In the genomic region with DNA sequence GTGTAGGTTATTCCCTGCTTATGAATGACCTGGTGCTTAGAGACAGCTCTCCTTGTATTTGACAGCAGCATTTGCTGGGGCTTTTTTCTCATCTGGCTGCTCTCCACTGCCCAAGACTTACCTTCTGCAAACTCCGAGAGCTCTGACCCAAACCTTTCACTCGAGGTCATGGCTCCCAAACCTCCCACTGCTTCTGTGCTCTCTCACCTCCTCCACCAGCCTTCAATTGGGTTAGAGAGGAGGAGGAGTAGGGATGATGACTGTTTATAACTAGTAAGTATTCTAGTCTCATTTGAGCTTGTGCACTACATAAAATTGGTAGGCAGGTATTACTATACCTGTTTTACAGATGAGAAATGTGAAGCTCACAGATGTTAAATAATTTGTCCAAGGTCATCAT, we compare ENCODE assay signal across 15 cellular contexts. TPM values are rescaled to one million over a fixed set of nuclear protein-coding genes. Genes with fewer than 3 reads are reported as not detected.
DNase-seq lines count a peak whose midpoint lies in the region; ATAC-seq and TF ChIP-seq lines count a peak whose summit lies in the region.
"Had no signal": no experiment of that assay in that cellular context is flagged by ENCODE, and none has a peak within 500 bp of the region (broad histone marks: within the 10 kb centered on the region; RNA-seq: fewer than 3 reads in every experiment).

No MANE protein-coding gene starts in this region.

- TF ChIP-seq EP300 in esophagus muscularis mucosa (IDR thresholded peaks at IDR 0.05) = no peak
- no peak for TF ChIP-seq EP300 in upper lobe of left lung (IDR thresholded peaks at IDR 0.05)

- H3K4me3 ChIP-seq in esophagus muscularis mucosa (no peak overlapping the region), upper lobe of left lung (no peak overlapping the region), spleen (no peak overlapping the region)
- H3K4me3 ChIP-seq: BLaER1 had no signal

- 69% methylated on average over 2 of the region's 2 CpGs for WGBS in esophagus muscularis mucosa
- WGBS in upper lobe of left lung, 2 donors = 75 to 91% methylated on average over 2 of the region's 2 CpGs
- 66 to 86% (median 81%) methylated on average over 2 of the region's 2 CpGs for WGBS in spleen, 5 donors

- DNase-seq in activated T-cell treated with anti-CD3 and anti-CD28 coated beads, Interleukin-2, amount 50 U/mL, for 72 hours = no peak
- DNase-seq in activated T-cell treated with anti-CD3 and anti-CD28 coated beads, Interleukin-2, amount 50 U/mL, for 48 hours = no peak
- DNase-seq in nephron progenitor cell = no peak
- no peak for DNase-seq in esophagus muscularis mucosa (ENCODE audit: extremely low spot score)
- DNase-seq in upper lobe of left lung = no peak
- DNase-seq in spleen = no peak
- DNase-seq: CD8-positive, alpha-beta T cell; HCEC 1CT; NCI-H187; NCI-H446 treated with DMSO at 0.1 percent for 48 hours; NCI-H748 treated with DMSO at 0.1 percent for 48 hours had no signal

- TF ChIP-seq POLR2A in esophagus muscularis mucosa (IDR thresholded peaks at IDR 0.05; ENCODE audit: low read depth) = no peak
- no peak for TF ChIP-seq POLR2A in upper lobe of left lung (IDR thresholded peaks at IDR 0.05)
- no peak for TF ChIP-seq POLR2A in spleen (IDR thresholded peaks at IDR 0.05)

- ATAC-seq in activated T-cell treated with anti-CD3 and anti-CD28 coated beads, Interleukin-2, amount 50 U/mL, for 72 hours (replicated peaks in 1 of 2) = peak in 1 of 2 donors; percentile 25
- ATAC-seq in upper lobe of left lung (ENCODE audit: low FRiP score in 2 of 2) (no peak), GM18907 (IDR thresholded peaks at IDR 0.05; ENCODE audit: unreplicated experiment) (no peak)
- ATAC-seq: CD8-positive, alpha-beta T cell; Right ventricle myocardium inferior had no signal

- H3K36me3 ChIP-seq in esophagus muscularis mucosa = no peaks in the 10 kb centered on the region
- no peaks in the 10 kb centered on the region for H3K36me3 ChIP-seq in upper lobe of left lung
- no peaks in the 10 kb centered on the region for H3K36me3 ChIP-seq in spleen
- H3K36me3 ChIP-seq: BLaER1 had no signal

- H3K4me1 ChIP-seq in esophagus muscularis mucosa (peaks cover 16 to 89% (median 86%) of the 10 kb centered on the region in 4 donors), upper lobe of left lung (peaks cover 11 to 35% (median 27%) of the 10 kb centered on the region in 4 donors), spleen (peaks cover 3 to 79% (median 30%) of the 10 kb centered on the region in 6 donors)
- H3K4me1 ChIP-seq: BLaER1 had no signal

- H3K9me3 Mint-ChIP-seq in activated T-cell treated with anti-CD3 and anti-CD28 coated beads, Interleukin-2, amount 50 U/mL, for 72 hours = no peaks in the 10 kb centered on the region
- no peaks in the 10 kb centered on the region for H3K9me3 Mint-ChIP-seq in brain
- peaks cover 3% of the 10 kb centered on the region for H3K9me3 Mint-ChIP-seq in nephron progenitor cell
- H3K9me3 Mint-ChIP-seq: CD8-positive, alpha-beta T cell had no signal

- peak overlapping the region; percentile 31 for H3K27ac Mint-ChIP-seq in activated T-cell treated with anti-CD3 and anti-CD28 coated beads, Interleukin-2, amount 50 U/mL, for 72 hours
- peak overlapping the region in 4 of 5 experiments; percentile 25 to 93 (median 50) for H3K27ac Mint-ChIP-seq in brain
- peak overlapping the region; percentile 32 for H3K27ac Mint-ChIP-seq in nephron progenitor cell
- H3K27ac Mint-ChIP-seq: CD8-positive, alpha-beta T cell had no signal

- intact Hi-C loops in esophagus muscularis mucosa (cut with DNase I) = no loop called here
- intact Hi-C loops in spleen (cut with DNase I; ENCODE audit: low total_unique reads) = no loop called here

- no peaks in the 10 kb centered on the region for H3K36me3 Mint-ChIP-seq in activated T-cell treated with anti-CD3 and anti-CD28 coated beads, Interleukin-2, amount 50 U/mL, for 72 hours (ENCODE audit: insufficient read depth in 2 of 2)
- peaks cover 3% of the 10 kb centered on the region for H3K36me3 Mint-ChIP-seq in brain
- peaks cover 3% of the 10 kb centered on the region for H3K36me3 Mint-ChIP-seq in nephron progenitor cell (ENCODE audit: low read depth)
- H3K36me3 Mint-ChIP-seq: CD8-positive, alpha-beta T cell had no signal

- no peak overlapping the region for H3K27ac ChIP-seq in esophagus muscularis mucosa (replicated peaks in 1 of 4)
- H3K27ac ChIP-seq in upper lobe of left lung = no peak overlapping the region
- no peak overlapping the region for H3K27ac ChIP-seq in spleen
- H3K27ac ChIP-seq: BLaER1 had no signal

- no peak for TF ChIP-seq CTCF in brain (conservative IDR thresholded peaks at IDR 0.05)
- TF ChIP-seq CTCF in nephron progenitor cell (IDR thresholded peaks at IDR 0.05) = no peak
- no peak for TF ChIP-seq CTCF in esophagus muscularis mucosa (IDR thresholded peaks at IDR 0.05)
- TF ChIP-seq CTCF in upper lobe of left lung (IDR thresholded peaks at IDR 0.05) = no peak
- no peak for TF ChIP-seq CTCF in spleen (IDR thresholded peaks at IDR 0.05 in 8 of 11, conservative IDR thresholded peaks at IDR 0.05 in 3 of 11)

- H3K4me1 Mint-ChIP-seq in activated T-cell treated with anti-CD3 and anti-CD28 coated beads, Interleukin-2, amount 50 U/mL, for 72 hours (ENCODE audit: low read depth) = peaks cover 54% of the 10 kb centered on the region
- H3K4me1 Mint-ChIP-seq in brain = peaks cover 57% of the 10 kb centered on the region
- H3K4me1 Mint-ChIP-seq in nephron progenitor cell = peaks cover 48% of the 10 kb centered on the region

- H3K27me3 Mint-ChIP-seq in activated T-cell treated with anti-CD3 and anti-CD28 coated beads, Interleukin-2, amount 50 U/mL, for 72 hours (ENCODE audit: low read depth) = no peaks in the 10 kb centered on the region
- H3K27me3 Mint-ChIP-seq in brain (no peaks in the 10 kb centered on the region), nephron progenitor cell (ENCODE audit: low read depth, poor library complexity) (no peaks in the 10 kb centered on the region)

- peak overlapping the region in 1 of 2 donors; percentile 75 for H3K4me3 Mint-ChIP-seq in activated T-cell treated with anti-CD3 and anti-CD28 coated beads, Interleukin-2, amount 50 U/mL, for 72 hours
- no peak overlapping the region for H3K4me3 Mint-ChIP-seq in brain
- H3K4me3 Mint-ChIP-seq in nephron progenitor cell = no peak overlapping the region
- H3K4me3 Mint-ChIP-seq: CD8-positive, alpha-beta T cell had no signal

- H3K27me3 ChIP-seq in esophagus muscularis mucosa (no peaks in the 10 kb centered on the region), upper lobe of left lung (no peaks in the 10 kb centered on the region), spleen (replicated peaks in 1 of 7) (peaks cover 0 to 31% (median 0%) of the 10 kb centered on the region in 7 donors)
- H3K27me3 ChIP-seq: BLaER1 had no signal

- H3K9me3 ChIP-seq in esophagus muscularis mucosa = no peaks in the 10 kb centered on the region
- no peaks in the 10 kb centered on the region for H3K9me3 ChIP-seq in upper lobe of left lung
- H3K9me3 ChIP-seq in spleen = no peaks in the 10 kb centered on the region
- H3K9me3 ChIP-seq: BLaER1 had no signal

RNA-seq across cellular contexts. Expression of a gene that starts 40.1 kb away (rescaled TPM):
- 100 to 1,000 TPM; 104 to 122 TPM for total RNA-seq in activated T-cell treated with anti-CD3 and anti-CD28 coated beads, Interleukin-2, amount 50 U/mL, for 72 hours
- polyA plus RNA-seq in brain (ENCODE audit: insufficient read depth, low read depth, low replicate concordance) = 7.5 TPM
- total RNA-seq in esophagus muscularis mucosa = 100 to 1,000 TPM in 3 of 4 donors, 10 to 100 TPM in 1; 71.0 to 141 (median 123) TPM
- 100 to 1,000 TPM in 1 of 6 donors, 10 to 100 TPM in 5; 51.3 to 148 (median 87.7) TPM for total RNA-seq in upper lobe of left lung
- 100 to 1,000 TPM in 1 of 7 donors, 10 to 100 TPM in 6; 60.2 to 104 (median 62.3) TPM for total RNA-seq in spleen
- polyA plus RNA-seq in spleen = 10 to 100 TPM in 2 of 3 donors, 1 to 10 TPM in 1; 8.9 to 17.2 (median 15.2) TPM
